Comparison of ENCODE assay signal across 8 cellular contexts in genomic region chr1:196980859-196981258, GRCh38. TPM values are rescaled to one million over a fixed set of nuclear protein-coding genes. Genes with fewer than 3 reads are reported as not detected.
"Had no signal": no experiment of that assay in that cellular context is flagged by ENCODE, and none has a peak within 500 bp of the region (broad histone marks: within the 10 kb centered on the region; RNA-seq: fewer than 3 reads in every experiment).

No MANE protein-coding gene starts in this region.

- H3K4me3 ChIP-seq: GM12878 had no signal

- FAIRE-seq: G401.6, GM12878, GM12891, GM12892, GM18507, GM19239 had no signal

- ATAC-seq: GM12878 had no signal

- DNase-seq: GDM1, GF-D8 had no signal

RNA-seq across cellular contexts. Expression of gene CFHR5, which starts 3.5 kb away (rescaled TPM):
- total RNA-seq: GM12878 had no signal
- polyA plus RNA-seq: GM12878 had no signal

RNA-seq across cellular contexts. Expression of gene CFHR2, which starts 37.3 kb away (rescaled TPM):
- total RNA-seq: GM12878 had no signal
- polyA plus RNA-seq: GM12878 had no signal
